In genomic region chr1:108541856-108542255, GRCh38 we compare ENCODE assay signal across 38 cellular contexts.
"Had no signal": no experiment of that assay in that cellular context is flagged by ENCODE, and none has a peak within 500 bp of the region (broad histone marks: within the 10 kb centered on the region; RNA-seq: fewer than 3 reads in every experiment).

No MANE protein-coding gene starts in this region.

- H3K4me1 ChIP-seq: adrenal gland, body of pancreas, breast epithelium had no signal

- ATAC-seq: activated CD4-positive, alpha-beta T cell treated with anti-CD3 and anti-CD28 coated beads for 36 hours; activated CD4-positive, CD25-positive, alpha-beta regulatory T cell treated with anti-CD3 and anti-CD28 coated beads, Interleukin-2, amount 50 U/mL, for 24 hours; activated CD8-positive, alpha-beta memory T cell treated with anti-CD3 and anti-CD28 coated beads, Interleukin-2, amount 10 ng/mL, durations not matched to agents 7 days and 5 days; activated CD8-positive, alpha-beta T cell treated with anti-CD3 and anti-CD28 coated beads, Interleukin-2, amount 10 ng/mL, durations not matched to agents 7 days and 5 days; activated naive CD4-positive, alpha-beta T cell treated with anti-CD3 and anti-CD28 coated beads, Interleukin-2, amount 50 U/mL, for 72 hours; activated T-helper 17 cell treated with anti-CD3 and anti-CD28 coated beads, Interleukin-2, amount 50 U/mL, for 72 hours; body of pancreas had no signal

- H3K4me3 ChIP-seq: adrenal gland, body of pancreas, breast epithelium had no signal

- H3K36me3 Mint-ChIP-seq: activated naive CD8-positive, alpha-beta T cell treated with anti-CD3 and anti-CD28 coated beads for 36 hours had no signal

- FAIRE-seq: astrocyte, TTC549 had no signal

- H3K4me1 Mint-ChIP-seq: activated CD4-positive, alpha-beta T cell treated with anti-CD3 and anti-CD28 coated beads for 36 hours; activated CD4-positive, alpha-beta T cell treated with anti-CD3 and anti-CD28 coated beads, Interleukin-2, amount 10 ng/mL, durations not matched to agents 7 days and 5 days; activated CD8-positive, alpha-beta memory T cell treated with anti-CD3 and anti-CD28 coated beads, Interleukin-2, amount 10 ng/mL, durations not matched to agents 7 days and 5 days; activated T-helper 17 cell treated with anti-CD3 and anti-CD28 coated beads, Interleukin-2, amount 50 U/mL, for 72 hours had no signal

- H3K9me3 Mint-ChIP-seq: activated CD4-positive, alpha-beta memory T cell treated with anti-CD3 and anti-CD28 coated beads, Interleukin-2, amount 10 ng/mL, durations not matched to agents 7 days and 5 days; activated CD4-positive, alpha-beta T cell treated with anti-CD3 and anti-CD28 coated beads, Interleukin-2, amount 10 ng/mL, durations not matched to agents 7 days and 5 days; activated naive CD4-positive, alpha-beta T cell treated with anti-CD3 and anti-CD28 coated beads for 36 hours; activated naive CD4-positive, alpha-beta T cell treated with anti-CD3 and anti-CD28 coated beads, Interleukin-2, amount 50 U/mL, for 72 hours; activated T-helper 1 cell treated with anti-CD3 and anti-CD28 coated beads, Interleukin-12 subunit alpha, Interleukin-12 subunit beta, Interleukin-2, Interleukin-4 antibody, amounts not matched to agents 30 ng/mL and 10 ng/mL and 1 ng/mL, durations not matched to agents 14 hours and 24 hours and 36 hours; activated T-helper 17 cell treated with anti-CD3 and anti-CD28 coated beads, Interleukin-2, amount 50 U/mL, for 72 hours; T-helper 1 cell treated with Interleukin-12 subunit alpha and Interleukin-12 subunit beta and Interleukin-4 antibody, amounts not matched to agents 30 μg/mL and 1 μg/mL, for 36 hours; T-helper 2 cell treated with Interferon-gamma antibody and Interleukin-4, amounts not matched to agents 5 μg/mL and 100 μg/mL, for 36 hours had no signal

- H3K27me3 ChIP-seq: body of pancreas, brain microvascular endothelial cell, breast epithelium had no signal

- H3K27ac ChIP-seq: adrenal gland, body of pancreas, brain microvascular endothelial cell, breast epithelium, VCaP had no signal

- H3K4me3 Mint-ChIP-seq: activated CD4-positive, alpha-beta memory T cell treated with anti-CD3 and anti-CD28 coated beads, Interleukin-2, amount 10 ng/mL, durations not matched to agents 7 days and 5 days; activated CD4-positive, alpha-beta T cell treated with anti-CD3 and anti-CD28 coated beads for 36 hours; activated CD4-positive, alpha-beta T cell treated with anti-CD3 and anti-CD28 coated beads, Interleukin-2, amount 10 ng/mL, durations not matched to agents 7 days and 5 days; activated CD8-positive, alpha-beta memory T cell treated with anti-CD3 and anti-CD28 coated beads, Interleukin-2, amount 10 ng/mL, durations not matched to agents 7 days and 5 days; activated CD8-positive, alpha-beta T cell treated with anti-CD3 and anti-CD28 coated beads, Interleukin-2, amount 10 ng/mL, durations not matched to agents 7 days and 5 days; activated naive CD4-positive, alpha-beta T cell treated with anti-CD3 and anti-CD28 coated beads for 36 hours; activated naive CD8-positive, alpha-beta T cell treated with anti-CD3 and anti-CD28 coated beads for 36 hours; activated T-cell treated with anti-CD3 and anti-CD28 coated beads, Interleukin-2, amount 50 U/mL, for 24 hours; activated T-helper 1 cell treated with anti-CD3 and anti-CD28 coated beads, Interleukin-12 subunit alpha, Interleukin-12 subunit beta, Interleukin-2, Interleukin-4 antibody, amounts not matched to agents 30 ng/mL and 10 ng/mL and 1 ng/mL, durations not matched to agents 14 hours and 24 hours and 36 hours; activated T-helper 17 cell treated with anti-CD3 and anti-CD28 coated beads, Interleukin-2, amount 50 U/mL, for 72 hours; T-helper 1 cell treated with Interleukin-12 subunit alpha and Interleukin-12 subunit beta and Interleukin-4 antibody, amounts not matched to agents 30 μg/mL and 1 μg/mL, for 36 hours; T-helper 2 cell treated with Interferon-gamma antibody and Interleukin-4, amounts not matched to agents 5 μg/mL and 100 μg/mL, for 36 hours had no signal

- H3K27ac Mint-ChIP-seq: activated CD4-positive, alpha-beta memory T cell treated with anti-CD3 and anti-CD28 coated beads, Interleukin-2, amount 10 ng/mL, durations not matched to agents 7 days and 5 days; activated CD4-positive, alpha-beta T cell treated with anti-CD3 and anti-CD28 coated beads for 36 hours; activated CD4-positive, alpha-beta T cell treated with anti-CD3 and anti-CD28 coated beads, Interleukin-2, amount 10 ng/mL, durations not matched to agents 7 days and 5 days; activated CD8-positive, alpha-beta memory T cell treated with anti-CD3 and anti-CD28 coated beads, Interleukin-2, amount 10 ng/mL, durations not matched to agents 7 days and 5 days; activated CD8-positive, alpha-beta T cell treated with anti-CD3 and anti-CD28 coated beads, Interleukin-2, amount 10 ng/mL, durations not matched to agents 7 days and 5 days; activated naive CD4-positive, alpha-beta T cell treated with anti-CD3 and anti-CD28 coated beads for 36 hours; activated naive CD4-positive, alpha-beta T cell treated with anti-CD3 and anti-CD28 coated beads, Interleukin-2, amount 50 U/mL, for 72 hours; activated naive CD8-positive, alpha-beta T cell treated with anti-CD3 and anti-CD28 coated beads for 36 hours; activated T-cell treated with anti-CD3 and anti-CD28 coated beads, Interleukin-2, amount 50 U/mL, for 24 hours; activated T-helper 1 cell treated with anti-CD3 and anti-CD28 coated beads, Interleukin-12 subunit alpha, Interleukin-12 subunit beta, Interleukin-2, Interleukin-4 antibody, amounts not matched to agents 30 ng/mL and 10 ng/mL and 1 ng/mL, durations not matched to agents 14 hours and 24 hours and 36 hours; activated T-helper 17 cell treated with anti-CD3 and anti-CD28 coated beads, Interleukin-2, amount 50 U/mL, for 72 hours; T-helper 1 cell treated with Interleukin-12 subunit alpha and Interleukin-12 subunit beta and Interleukin-4 antibody, amounts not matched to agents 30 μg/mL and 1 μg/mL, for 36 hours; T-helper 2 cell treated with Interferon-gamma antibody and Interleukin-4, amounts not matched to agents 5 μg/mL and 100 μg/mL, for 36 hours had no signal

- H3K9me3 ChIP-seq: adrenal gland, body of pancreas, breast epithelium had no signal

- H3K36me3 ChIP-seq: adrenal gland, brain microvascular endothelial cell, breast epithelium had no signal

- DNase-seq: activated CD4-positive, alpha-beta memory T cell treated with anti-CD3 and anti-CD28 coated beads, Interleukin-2, amount 10 ng/mL, durations not matched to agents 7 days and 5 days; activated CD4-positive, alpha-beta T cell treated with anti-CD3 and anti-CD28 coated beads for 1 hour; activated CD4-positive, alpha-beta T cell treated with anti-CD3 and anti-CD28 coated beads for 36 hours; activated CD4-positive, alpha-beta T cell treated with anti-CD3 and anti-CD28 coated beads for 48 hours; activated CD4-positive, alpha-beta T cell treated with anti-CD3 and anti-CD28 coated beads, Interleukin-2, amount 10 ng/mL, durations not matched to agents 7 days and 5 days; activated CD4-positive, alpha-beta T cell treated with anti-CD3 and anti-CD28 coated beads, Interleukin-2, amount 50 U/mL, for 48 hours; activated CD4-positive, CD25-positive, alpha-beta regulatory T cell; activated CD8-positive, alpha-beta memory T cell treated with anti-CD3 and anti-CD28 coated beads for 24 hours; activated CD8-positive, alpha-beta memory T cell treated with anti-CD3 and anti-CD28 coated beads, Interleukin-2, amount 10 ng/mL, durations not matched to agents 7 days and 5 days; activated CD8-positive, alpha-beta memory T cell treated with anti-CD3 and anti-CD28 coated beads, Interleukin-2, amount 50 U/mL, for 48 hours; activated CD8-positive, alpha-beta T cell treated with anti-CD3 and anti-CD28 coated beads, Interleukin-2, amount 10 ng/mL, durations not matched to agents 7 days and 5 days; activated effector memory CD4-positive, alpha-beta T cell treated with anti-CD3 and anti-CD28 coated beads, Interleukin-2, amount 50 U/mL, for 16 hours; activated gamma-delta T cell treated with Interleukin-2 at 50 U/mL for 16 hours; activated naive CD4-positive, alpha-beta T cell; activated naive CD4-positive, alpha-beta T cell treated with anti-CD3 and anti-CD28 coated beads for 36 hours; activated naive CD4-positive, alpha-beta T cell treated with anti-CD3 and anti-CD28 coated beads, Interleukin-2, amount 50 U/mL, for 16 hours; activated naive CD8-positive, alpha-beta T cell treated with anti-CD3 and anti-CD28 coated beads for 36 hours; activated T-cell treated with anti-CD3 and anti-CD28 coated beads, Interleukin-2, amount 50 U/mL, for 24 hours; activated T-cell treated with anti-CD3 and anti-CD28 coated beads, Interleukin-2, amount 50 U/mL, for 48 hours; adrenal gland; amniotic stem cell; aorta; body of pancreas; brain microvascular endothelial cell; central memory CD4-positive, alpha-beta T cell; T-helper 1 cell; T-helper 2 cell; T-helper 9 cell had no signal
